Comparison of ENCODE assay signal across 9 cellular contexts in genomic region chr4:4260185-4260751, GRCh38. TPM values are rescaled to one million over a fixed set of nuclear protein-coding genes. Genes with fewer than 3 reads are reported as not detected.
DNase-seq lines count a peak whose midpoint lies in the region; ATAC-seq and TF ChIP-seq lines count a peak whose summit lies in the region.
"Had no signal": no experiment of that assay in that cellular context is flagged by ENCODE, and none has a peak within 500 bp of the region (broad histone marks: within the 10 kb centered on the region; RNA-seq: fewer than 3 reads in every experiment).

No MANE protein-coding gene starts in this region.

- H3K27me3 ChIP-seq in lower lobe of right lung (ENCODE audit: low read depth) (no peaks in the 10 kb centered on the region), tibial artery (peaks cover 0 to 6% of the 10 kb centered on the region in 2 donors)

- in situ Hi-C loops in astrocyte of the spinal cord (cut with HindIII; ENCODE audit: low sequenced_read_pairs), result no loop called here

- no peaks in the 10 kb centered on the region for H3K36me3 ChIP-seq in lower lobe of right lung
- H3K36me3 ChIP-seq in tibial artery, result no peaks in the 10 kb centered on the region

- H3K4me1 ChIP-seq in lower lobe of right lung (no peaks in the 10 kb centered on the region), tibial artery (peaks cover 0 to 7% (median 0%) of the 10 kb centered on the region in 4 donors)

- H3K9me3 ChIP-seq in lower lobe of right lung (no peaks in the 10 kb centered on the region), tibial artery (no peaks in the 10 kb centered on the region)

- DNase-seq in COR-L47 (lab: John Stamatoyannopoulos, UW) (peak; percentile 32), NCI-H146 treated with DMSO at 0.1 percent for 48 hours (lab: John Stamatoyannopoulos, UW; ENCODE audit: unreplicated experiment) (peak; percentile 8), astrocyte of the spinal cord (ENCODE audit: low read depth, low spot score) (peak; percentile 67), lower lobe of right lung (no peak), COLO668 (lab: John Stamatoyannopoulos, UW; ENCODE audit: unreplicated experiment) (no peak), tibial artery (no peak)

- no peak overlapping the region for H3K27ac ChIP-seq in lower lobe of right lung
- no peak overlapping the region for H3K27ac ChIP-seq in tibial artery

- TF ChIP-seq CTCF in astrocyte of the spinal cord (IDR thresholded peaks at IDR 0.05; ENCODE audit: low read depth, low read length) (peak; percentile 50), lower lobe of right lung (IDR thresholded peaks at IDR 0.05) (peak; percentile 27), tibial artery (IDR thresholded peaks at IDR 0.05) (no peak)

- H3K4me3 ChIP-seq in astrocyte of the spinal cord (ENCODE audit: low read depth, low read length) (no peak overlapping the region), lower lobe of right lung (no peak overlapping the region), tibial artery (no peak overlapping the region)

- intact Hi-C loops in lower lobe of right lung (cut with DNase I) (no loop called here), tibial artery (cut with DNase I; ENCODE audit: low total_unique reads) (no loop called here)

- peak; percentile 76 for ATAC-seq in GM19468 (IDR thresholded peaks at IDR 0.05; ENCODE audit: extremely low read depth, unreplicated experiment)
- ATAC-seq in lower lobe of right lung, result peak; percentile 75 to 77
- ATAC-seq in GM19467 (IDR thresholded peaks at IDR 0.05; ENCODE audit: unreplicated experiment), result no peak

RNA-seq across cellular contexts. Expression of gene TMEM128, which starts 12.2 kb away (rescaled TPM):
- 29.2 TPM for total RNA-seq in lower lobe of right lung

RNA-seq across cellular contexts. Expression of gene LYAR, which starts 29.7 kb away (rescaled TPM):
- total RNA-seq in lower lobe of right lung, result 18.0 TPM

RNA-seq across cellular contexts. Expression of gene ZBTB49, which starts 29.8 kb away (rescaled TPM):
- total RNA-seq in lower lobe of right lung, result 4.9 TPM

RNA-seq across cellular contexts. Expression of gene OTOP1, which starts 33.5 kb away (rescaled TPM):
- total RNA-seq in lower lobe of right lung, result not detected
- total RNA-seq: T-helper 1 cell treated with Interleukin-12 subunit alpha and Interleukin-12 subunit beta and Interleukin-4 antibody, amounts not matched to agents 30 ng/mL and 1 ng/mL, for 36 hours had no signal

Comparison
In these comparisons a context has a peak if more than half of its experiments do, and no peak if none do; other contexts are left out.
1. DNase-seq: peak in COR-L47 (single experiment), NCI-H146 treated with DMSO at 0.1 percent for 48 hours (single experiment) and astrocyte of the spinal cord (single experiment); none in lower lobe of right lung (single experiment), COLO668 (single experiment) and tibial artery (0 of 2).
2. CTCF ChIP-seq: peak in astrocyte of the spinal cord (single experiment) and lower lobe of right lung (single experiment); none in tibial artery (0 of 2).